In genomic region chrX:49257846-49258748, GRCh38 we compare ENCODE assay signal across 22 cellular contexts. TPM values are rescaled to one million over a fixed set of nuclear protein-coding genes. Genes with fewer than 3 reads are reported as not detected.
DNase-seq lines count a peak whose midpoint lies in the region; FAIRE-seq and TF ChIP-seq lines count a peak whose summit lies in the region.
"Had no signal": no experiment of that assay in that cellular context is flagged by ENCODE, and none has a peak within 500 bp of the region (broad histone marks: within the 10 kb centered on the region; RNA-seq: fewer than 3 reads in every experiment).

No MANE protein-coding gene starts in this region.

- peaks cover 26% of the 10 kb centered on the region for H3K4me1 Mint-ChIP-seq in activated naive CD8-positive, alpha-beta T cell (ENCODE audit: low read depth)
- H3K4me1 Mint-ChIP-seq: mesothelial cell of epicardium, neural progenitor cell had no signal

- FAIRE-seq in frontal cortex (lab: Jason Lieb, UNC), result no peak
- FAIRE-seq: A549, TTC549 had no signal

- H3K36me3 ChIP-seq in OCI-LY3 (replicated peaks; ENCODE audit: low read depth, low read length) (no peaks in the 10 kb centered on the region), spleen (no peaks in the 10 kb centered on the region)
- H3K36me3 ChIP-seq: cardiac muscle cell, gastrocnemius medialis, neural progenitor cell, tibial nerve had no signal

- peak; percentile 34 for DNase-seq in activated CD4-positive, alpha-beta T cell treated with anti-CD3 and anti-CD28 coated beads for 48 hours
- no peak for DNase-seq in activated CD4-positive, alpha-beta T cell treated with anti-CD3 and anti-CD28 coated beads, Interleukin-2, amount 50 U/mL, for 4 hours
- DNase-seq in spleen, result peak; percentile 78
- DNase-seq in frontal cortex (ENCODE audit: low spot score in 2 of 2), result no peak
- no peak for DNase-seq in NCI-H2171 treated with DMSO at 0.1 percent for 48 hours (lab: John Stamatoyannopoulos, UW)
- DNase-seq in GM10266 (ENCODE audit: extremely low spot score), result no peak
- DNase-seq: gastrocnemius medialis, PC-3 had no signal

- peak overlapping the region; percentile 36; the same call in 1 of the 2 replicates for H3K4me2 ChIP-seq in OCI-LY3 (ENCODE audit: low read length)
- H3K4me2 ChIP-seq: A549, neural progenitor cell, smooth muscle cell had no signal

- no peak overlapping the region for H3K9ac ChIP-seq in OCI-LY3 (ENCODE audit: low read length)
- H3K9ac ChIP-seq: neural progenitor cell had no signal

- no peak overlapping the region for H3K27ac ChIP-seq in OCI-LY3 (ENCODE audit: low read length)
- peak overlapping the region in 1 of 8 donors; percentile 40 for H3K27ac ChIP-seq in spleen
- H3K27ac ChIP-seq: A549, C4-2B, cardiac muscle cell, gastrocnemius medialis, neural progenitor cell, SK-N-MC, tibial nerve had no signal

- H3K27ac Mint-ChIP-seq in activated naive CD8-positive, alpha-beta T cell, result peak overlapping the region; percentile 64
- H3K27ac Mint-ChIP-seq: mesothelial cell of epicardium, neural progenitor cell had no signal

- H3K27me3 Mint-ChIP-seq in activated naive CD8-positive, alpha-beta T cell, result no peaks in the 10 kb centered on the region

- H3K4me3 ChIP-seq in OCI-LY3 (ENCODE audit: low read length), result no peak overlapping the region
- H3K4me3 ChIP-seq in spleen, result no peak overlapping the region
- H3K4me3 ChIP-seq: A549, cardiac muscle cell, gastrocnemius medialis, neural progenitor cell, SK-N-MC, smooth muscle cell, tibial nerve had no signal

- no peaks in the 10 kb centered on the region for H3K36me3 Mint-ChIP-seq in activated naive CD8-positive, alpha-beta T cell
- H3K36me3 Mint-ChIP-seq: mesothelial cell of epicardium, neural progenitor cell had no signal

- no peak for TF ChIP-seq CTCF in OCI-LY3 (IDR thresholded peaks at IDR 0.05; ENCODE audit: low read depth, low read length)
- TF ChIP-seq CTCF in spleen (IDR thresholded peaks at IDR 0.05 in 8 of 11, conservative IDR thresholded peaks at IDR 0.05 in 3 of 11), result no peak
- TF ChIP-seq CTCF in GM10266 (IDR thresholded peaks at IDR 0.05; ENCODE audit: control insufficient read depth, insufficient read depth, low read depth, missing control alignments), result no peak

- H3K9me3 ChIP-seq in OCI-LY3 (ENCODE audit: insufficient read depth, low read length) (no peaks in the 10 kb centered on the region), spleen (no peaks in the 10 kb centered on the region)
- H3K9me3 ChIP-seq: A549, gastrocnemius medialis, tibial nerve had no signal

- intact Hi-C loops in spleen (cut with DNase I; ENCODE audit: low total_unique reads), result no loop called here

- no peak for TF ChIP-seq POLR2A in spleen (IDR thresholded peaks at IDR 0.05)

- peak overlapping the region; percentile 44 for H3K4me3 Mint-ChIP-seq in activated naive CD8-positive, alpha-beta T cell
- H3K4me3 Mint-ChIP-seq: mesothelial cell of epicardium, neural progenitor cell had no signal

- no peaks in the 10 kb centered on the region for H4K20me1 ChIP-seq in OCI-LY3 (ENCODE audit: insufficient read depth, low read length)

- 59 to 72% (median 66%) methylated on average over 2 to 20 of the region's 20 CpGs for WGBS in spleen, 5 donors

- no peaks in the 10 kb centered on the region for H3K79me2 ChIP-seq in OCI-LY3 (ENCODE audit: low read length)

- peaks cover 10% of the 10 kb centered on the region for H3K4me1 ChIP-seq in OCI-LY3 (ENCODE audit: low read length)
- peaks cover 0 to 27% (median 0%) of the 10 kb centered on the region in 6 donors for H3K4me1 ChIP-seq in spleen
- H3K4me1 ChIP-seq: A549, gastrocnemius medialis, neural progenitor cell, tibial nerve had no signal

- H2AFZ ChIP-seq in OCI-LY3 (ENCODE audit: low read depth, low read length), result no peak overlapping the region
- H2AFZ ChIP-seq: neural progenitor cell had no signal

- no peaks in the 10 kb centered on the region for H3K9me3 Mint-ChIP-seq in activated naive CD8-positive, alpha-beta T cell (ENCODE audit: low read depth)

- no peaks in the 10 kb centered on the region for H3K27me3 ChIP-seq in OCI-LY3 (ENCODE audit: low read depth, low read length)
- peaks cover 0 to 3% (median 0%) of the 10 kb centered on the region in 7 donors for H3K27me3 ChIP-seq in spleen (replicated peaks in 1 of 7)
- H3K27me3 ChIP-seq: cardiac muscle cell, gastrocnemius medialis, neural progenitor cell, tibial nerve had no signal

RNA-seq across cellular contexts. Expression of gene FOXP3, which starts 6.4 kb away (rescaled TPM):
- total RNA-seq in spleen, result 1 to 10 TPM in 4 of 7 donors, under 1 TPM in 3; 0.26 to 3.9 (median 1.8) TPM
- polyA plus RNA-seq in spleen, result 1 to 10 TPM in 2 of 3 donors, under 1 TPM in 1; 0.58 to 1.2 (median 1.1) TPM
- total RNA-seq in frontal cortex, result not detected
- total RNA-seq: dermis microvascular lymphatic vessel endothelial cell, epithelial cell of proximal tubule, gastrocnemius medialis, HT1080, PC-3, smooth muscle cell had no signal
- polyA plus RNA-seq: smooth muscle cell had no signal

RNA-seq across cellular contexts. Expression of gene PPP1R3F, which starts 11.5 kb away (rescaled TPM):
- total RNA-seq in spleen (1 to 10 TPM; 5.1 to 8.9 (median 6.3) TPM), frontal cortex (17.1 TPM)
- 1 to 10 TPM; 2.2 to 3.8 (median 3.0) TPM for polyA plus RNA-seq in spleen

RNA-seq across cellular contexts. Expression of gene CCDC22, which starts 22.8 kb away (rescaled TPM):
- total RNA-seq in spleen, result 10 to 100 TPM; 18.9 to 26.4 (median 21.4) TPM
- polyA plus RNA-seq in spleen, result 10 to 100 TPM; 14.9 to 19.9 (median 19.7) TPM
- 3.7 TPM for total RNA-seq in frontal cortex

RNA-seq across cellular contexts. Expression of gene CACNA1F, which starts 25.0 kb away (rescaled TPM):
- total RNA-seq in spleen (1 to 10 TPM in 5 of 7 donors, under 1 TPM in 2; 0.63 to 2.9 (median 1.2) TPM), frontal cortex (under 0.01 TPM)
- under 1 TPM; 0.55 to 0.67 (median 0.61) TPM for polyA plus RNA-seq in spleen
- total RNA-seq: gastrocnemius medialis, HT1080, PC-3, smooth muscle cell had no signal
- polyA plus RNA-seq: A549 had no signal

RNA-seq across cellular contexts. Expression of gene GAGE10, which starts 45.3 kb away (rescaled TPM):
- not detected for total RNA-seq in spleen
- polyA plus RNA-seq in spleen, result not detected
- not detected for total RNA-seq in frontal cortex
- total RNA-seq: cardiac muscle cell, dermis microvascular lymphatic vessel endothelial cell, epithelial cell of proximal tubule, gastrocnemius medialis, HT1080, mesothelial cell of epicardium, PC-3, smooth muscle cell, tibial nerve had no signal
- polyA plus RNA-seq: A549, cardiac muscle cell, smooth muscle cell had no signal

Comparison
In these comparisons a context has a peak if more than half of its experiments do, and no peak if none do; other contexts are left out.
1. DNase-seq: peak in activated CD4-positive, alpha-beta T cell treated with anti-CD3 and anti-CD28 coated beads for 48 hours (single experiment) and spleen (single experiment); none in activated CD4-positive, alpha-beta T cell treated with anti-CD3 and anti-CD28 coated beads, Interleukin-2, amount 50 U/mL, for 4 hours (0 of 2), frontal cortex (0 of 2), NCI-H2171 treated with DMSO at 0.1 percent for 48 hours (single experiment) and GM10266 (single experiment).